ENCODE assay signal across 24 cellular contexts in the genomic region with DNA sequence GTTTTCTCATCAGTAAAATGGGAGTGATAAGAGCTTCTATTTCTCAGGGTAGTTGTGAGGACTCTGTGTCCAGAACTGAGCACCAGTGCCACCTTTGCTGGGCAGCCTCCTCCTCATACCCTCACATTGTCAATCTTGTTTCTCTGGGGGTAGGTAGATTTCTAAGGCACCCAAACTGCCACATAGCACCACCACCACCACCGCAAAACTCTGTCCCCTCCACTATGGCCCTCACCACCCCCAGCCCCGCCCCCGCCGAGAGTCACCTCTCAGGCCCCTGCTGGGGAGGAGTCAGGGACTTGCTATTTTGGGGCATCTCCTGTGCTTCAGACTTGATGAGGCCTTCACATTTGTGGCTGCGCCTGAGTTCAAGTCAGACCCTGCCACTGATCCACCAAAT.
"Had no signal": no experiment of that assay in that cellular context is flagged by ENCODE, and none has a peak within 500 bp of the region (broad histone marks: within the 10 kb centered on the region; RNA-seq: fewer than 3 reads in every experiment).

No MANE protein-coding gene starts in this region.

- H3K27ac ChIP-seq: epithelial cell of prostate, esophagus muscularis mucosa, gastrocnemius medialis, heart right ventricle, lower lobe of right lung, neural progenitor cell, pancreas, skin epidermis, stomach, thoracic aorta had no signal

- H3K4me3 Mint-ChIP-seq: memory B cell; mesothelial cell of epicardium; natural killer cell treated with Interleukin-12 subunit alpha and Interleukin-12 subunit beta and Interleukin-15 and Interleukin-18, amount 100 ng/mL, for 72 hours; neural progenitor cell had no signal

- H2AFZ ChIP-seq: neural progenitor cell had no signal

- H3K4me3 ChIP-seq: esophagus muscularis mucosa, gastrocnemius medialis, heart right ventricle, lower lobe of right lung, neural progenitor cell, pancreas, skin epidermis, stomach, thoracic aorta had no signal

- H3K36me3 ChIP-seq: esophagus muscularis mucosa, gastrocnemius medialis, heart right ventricle, lower lobe of right lung, neural progenitor cell, pancreas, stomach, thoracic aorta had no signal

- H3K9me3 ChIP-seq: esophagus muscularis mucosa, gastrocnemius medialis, heart right ventricle, lower lobe of right lung, pancreas, stomach, thoracic aorta had no signal

- H3K4me1 Mint-ChIP-seq: memory B cell, mesothelial cell of epicardium, neural progenitor cell had no signal

- H3K9ac ChIP-seq: neural progenitor cell had no signal

- H3K27me3 ChIP-seq: neural progenitor cell had no signal

- H3K4me1 ChIP-seq: esophagus muscularis mucosa, gastrocnemius medialis, heart right ventricle, lower lobe of right lung, neural progenitor cell, pancreas, stomach had no signal

- FAIRE-seq: endometrium, islet of Langerhans, pancreas had no signal

- H3K4me2 ChIP-seq: neural progenitor cell had no signal

- DNase-seq: effector memory CD4-positive, alpha-beta T cell; gastrocnemius medialis; heart right ventricle; hypothalamus; kidney glomerular epithelial cell; lower lobe of right lung; nucleus accumbens; pancreas; stimulated activated CD4-positive, alpha-beta T cell treated with anti-CD3 and anti-CD28 coated beads, Interleukin-12 subunit alpha, Interleukin-12 subunit beta, amount 100 ng/mL, for 4 hours; stimulated activated naive CD4-positive, alpha-beta T cell; stomach; trophoblast cell had no signal

- ATAC-seq: gastrocnemius medialis; heart right ventricle; lower lobe of right lung; natural killer cell treated with Interleukin-12 subunit alpha and Interleukin-12 subunit beta and Interleukin-15 and Interleukin-18, amount 100 ng/mL, for 72 hours; pancreas; sciatic nerve had no signal

- H3K27ac Mint-ChIP-seq: memory B cell, mesothelial cell of epicardium, neural progenitor cell, progenitor cell of endocrine pancreas had no signal

- H3K36me3 Mint-ChIP-seq: memory B cell; mesothelial cell of epicardium; natural killer cell treated with Interleukin-12 subunit alpha and Interleukin-12 subunit beta and Interleukin-15 and Interleukin-18, amount 100 ng/mL, for 72 hours; neural progenitor cell had no signal

- H3K9me3 Mint-ChIP-seq: memory B cell; mesothelial cell of epicardium; natural killer cell treated with Interleukin-12 subunit alpha and Interleukin-12 subunit beta and Interleukin-15 and Interleukin-18, amount 100 ng/mL, for 72 hours; neural progenitor cell had no signal
